8 cellular contexts compared by ENCODE assay signal in genomic region chr3:185498503-185499396, GRCh38. TPM values are rescaled to one million over a fixed set of nuclear protein-coding genes. Genes with fewer than 3 reads are reported as not detected.
DNase-seq lines count a peak whose midpoint lies in the region; ATAC-seq and TF ChIP-seq lines count a peak whose summit lies in the region.

Gene TMEM41A, minus strand, starts transcription at chr3:185499035. Its CDS starts 74 bp downstream, at chr3:185498961.

- H3K27me3 ChIP-seq in RWPE2 (ENCODE audit: insufficient read depth, poor library complexity, severe bottlenecking), result no peaks in the 10 kb centered on the region

- H3K27ac Mint-ChIP-seq in activated T-helper 2 cell treated with anti-CD3 and anti-CD28 coated beads, Interferon-gamma antibody, Interleukin-2, Interleukin-4, amounts not matched to agents 10 μg/mL and 5 μg/mL and 100 μg/mL, durations not matched to agents 14 hours and 24 hours and 36 hours, result peak within 1 kb of the TSS; percentile 91
- peak within 1 kb of the TSS; percentile 82 to 91 for H3K27ac Mint-ChIP-seq in natural killer cell

- H3K4me3 ChIP-seq in LNCaP clone FGC (ENCODE audit: low read depth, low read length) (peak within 1 kb of the TSS; percentile 84), RWPE2 (ENCODE audit: severe bottlenecking) (peak within 1 kb of the TSS; percentile 67)

- H3K9me3 Mint-ChIP-seq in activated T-helper 2 cell treated with anti-CD3 and anti-CD28 coated beads, Interferon-gamma antibody, Interleukin-2, Interleukin-4, amounts not matched to agents 10 μg/mL and 5 μg/mL and 100 μg/mL, durations not matched to agents 14 hours and 24 hours and 36 hours, result no peaks in the 10 kb centered on the region
- no peaks in the 10 kb centered on the region for H3K9me3 Mint-ChIP-seq in natural killer cell

- H3K27ac ChIP-seq in RWPE2 (ENCODE audit: poor library complexity, severe bottlenecking), result peak within 1 kb of the TSS; percentile 57

- peaks cover 12% of the 10 kb centered on the region for H3K4me1 Mint-ChIP-seq in activated T-helper 2 cell treated with anti-CD3 and anti-CD28 coated beads, Interferon-gamma antibody, Interleukin-2, Interleukin-4, amounts not matched to agents 10 μg/mL and 5 μg/mL and 100 μg/mL, durations not matched to agents 14 hours and 24 hours and 36 hours (ENCODE audit: low read depth)
- H3K4me1 Mint-ChIP-seq in natural killer cell, result peaks cover 17 to 21% of the 10 kb centered on the region in 2 donors

- DNase-seq in ELF-1 (ENCODE audit: low read depth, low spot score) (peak; percentile 94), H4 (ENCODE audit: low spot score) (peak; percentile 86), LNCaP clone FGC (ENCODE audit: low read depth) (peak; percentile 68), RWPE2 (ENCODE audit: low spot score) (peak; percentile 89), fibroblast of peridontal ligament (ENCODE audit: extremely low read depth) (peak; percentile 80), natural killer cell (peak; percentile 86)
- DNase-seq in activated T-helper 2 cell treated with anti-CD3 and anti-CD28 coated beads, Interferon-gamma antibody, Interleukin-2, Interleukin-4, amounts not matched to agents 10 μg/mL and 5 μg/mL and 100 μg/mL, durations not matched to agents 14 hours and 24 hours and 36 hours (ENCODE audit: low spot score), result peak; percentile 87
- peak; percentile 78 to 91 (median 84) for DNase-seq in stimulated activated naive CD4-positive, alpha-beta T cell (lab: John Stamatoyannopoulos, UW)

- ATAC-seq in RWPE2 (ENCODE audit: low read depth) (peak; percentile 94), natural killer cell (peak; percentile 98 to 99 (median 98))

- no peaks in the 10 kb centered on the region for H3K4me1 ChIP-seq in RWPE2 (ENCODE audit: insufficient read depth, poor library complexity, severe bottlenecking)

- intact Hi-C loops in activated T-helper 2 cell treated with anti-CD3 and anti-CD28 coated beads, Interferon-gamma antibody, Interleukin-2, Interleukin-4, amounts not matched to agents 10 μg/mL and 5 μg/mL and 100 μg/mL, durations not matched to agents 14 hours and 24 hours and 36 hours (cut with micrococcal nuclease), result loop anchor here (1.0 to 10.0 kb wide), 3 partner anchors 56 to 216 kb away; partner anchors contain the start of genes LIPH and SENP2
- intact Hi-C loops in natural killer cell (cut with micrococcal nuclease), result loop anchor here (1.0 kb wide), 1 partner anchor 88 kb away; the partner anchor contains the start of gene SENP2

- H3K4me3 Mint-ChIP-seq in activated T-helper 2 cell treated with anti-CD3 and anti-CD28 coated beads, Interferon-gamma antibody, Interleukin-2, Interleukin-4, amounts not matched to agents 10 μg/mL and 5 μg/mL and 100 μg/mL, durations not matched to agents 14 hours and 24 hours and 36 hours (ENCODE audit: low read depth), result peak within 1 kb of the TSS; percentile 91
- H3K4me3 Mint-ChIP-seq in natural killer cell, result peak within 1 kb of the TSS; percentile 97

- no peaks in the 10 kb centered on the region for H3K9me3 ChIP-seq in RWPE2 (ENCODE audit: severe bottlenecking)

- peaks cover 5% of the 10 kb centered on the region for H3K27me3 Mint-ChIP-seq in activated T-helper 2 cell treated with anti-CD3 and anti-CD28 coated beads, Interferon-gamma antibody, Interleukin-2, Interleukin-4, amounts not matched to agents 10 μg/mL and 5 μg/mL and 100 μg/mL, durations not matched to agents 14 hours and 24 hours and 36 hours (ENCODE audit: low read depth)
- no peaks in the 10 kb centered on the region for H3K27me3 Mint-ChIP-seq in natural killer cell (ENCODE audit: low read depth in 2 of 2)

- TF ChIP-seq CTCF in LNCaP clone FGC (IDR thresholded peaks at IDR 0.05; ENCODE audit: control insufficient read depth, extremely low read depth, insufficient read depth) (no peak), RWPE2 (IDR thresholded peaks at IDR 0.05; ENCODE audit: poor library complexity, severe bottlenecking) (peak; percentile 37), natural killer cell (IDR thresholded peaks at IDR 0.05) (no peak)

- peaks cover 21% of the 10 kb centered on the region for H3K36me3 Mint-ChIP-seq in activated T-helper 2 cell treated with anti-CD3 and anti-CD28 coated beads, Interferon-gamma antibody, Interleukin-2, Interleukin-4, amounts not matched to agents 10 μg/mL and 5 μg/mL and 100 μg/mL, durations not matched to agents 14 hours and 24 hours and 36 hours (ENCODE audit: low read depth)
- H3K36me3 Mint-ChIP-seq in natural killer cell, result peaks cover 7% of the 10 kb centered on the region

- H3K36me3 ChIP-seq in RWPE2 (ENCODE audit: low read depth), result peaks cover 32% of the 10 kb centered on the region

RNA-seq across cellular contexts. Expression of gene TMEM41A, which starts in this region (rescaled TPM):
- 11.5 and 14.1 TPM in 2 replicates for total RNA-seq in H4 (2014; rRNA removed; shearing (Covaris generic))
- 23.5 and 24.7 TPM in 2 replicates for total RNA-seq in activated T-helper 2 cell treated with anti-CD3 and anti-CD28 coated beads, Interferon-gamma antibody, Interleukin-2, Interleukin-4, amounts not matched to agents 10 μg/mL and 5 μg/mL and 100 μg/mL, durations not matched to agents 14 hours and 24 hours and 36 hours
- total RNA-seq in natural killer cell, result 10 to 100 TPM; 28.3 to 35.4 (median 35.0) TPM

Comparison
In these comparisons a context has a peak if more than half of its experiments do, and no peak if none do; other contexts are left out.
1. Peak in every context shown above with its lines: DNase-seq, ATAC-seq, H3K4me3 ChIP-seq and H3K27ac ChIP-seq.